Comparison of ENCODE assay signal across 13 cellular contexts in the genomic region with DNA sequence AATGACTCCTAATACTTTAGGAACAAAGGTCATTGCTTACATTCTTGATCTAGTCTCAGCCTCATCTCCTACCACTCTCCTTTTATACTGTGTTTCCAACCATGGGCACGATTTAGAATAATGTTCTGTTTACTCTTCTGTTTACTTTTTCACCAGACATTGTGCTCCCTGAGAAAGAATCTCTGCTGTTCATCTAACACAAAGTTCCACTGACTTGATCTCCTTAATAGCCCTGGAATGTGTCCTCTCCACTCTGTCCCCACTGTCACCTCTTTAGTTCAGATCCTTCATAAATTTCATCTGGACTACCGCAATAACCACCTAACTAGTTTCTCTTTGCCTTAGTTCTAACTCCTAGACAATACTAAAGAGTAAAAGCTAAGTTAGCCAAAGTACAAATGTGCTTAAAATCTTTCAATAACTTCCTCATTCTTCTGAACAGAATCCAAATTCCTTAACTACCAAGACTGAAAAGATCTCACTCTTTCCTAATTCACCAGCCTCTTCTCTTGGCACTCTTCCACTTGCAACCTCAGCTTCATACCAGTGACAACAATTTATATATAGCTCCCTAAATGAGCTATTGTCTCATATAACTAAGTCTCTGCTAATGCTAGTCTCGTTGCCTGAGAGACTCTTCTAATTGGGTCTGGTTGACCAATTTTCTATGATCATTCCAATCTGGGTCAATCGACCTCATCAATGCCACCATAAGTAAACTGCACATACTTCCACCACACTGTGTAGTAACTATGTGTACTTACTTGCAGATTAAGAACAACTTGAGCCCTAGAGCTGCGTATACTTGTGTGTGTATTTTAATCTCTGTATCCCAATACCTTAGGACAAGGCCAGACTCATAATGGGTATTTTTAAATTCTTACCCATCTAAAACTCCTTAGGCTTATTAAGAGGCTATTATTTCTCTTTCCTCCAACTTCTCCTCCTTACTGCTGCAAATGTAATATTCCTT.
DNase-seq lines count a peak whose midpoint lies in the region; ATAC-seq and TF ChIP-seq lines count a peak whose summit lies in the region.
"Had no signal": no experiment of that assay in that cellular context is flagged by ENCODE, and none has a peak within 500 bp of the region (broad histone marks: within the 10 kb centered on the region; RNA-seq: fewer than 3 reads in every experiment).

No MANE protein-coding gene starts in this region.

- H3K36me3 ChIP-seq in endodermal cell (ENCODE audit: control insufficient read depth, insufficient read depth, low read length) (no peaks in the 10 kb centered on the region), left lung (peaks cover 0 to under 1% of the 10 kb centered on the region in 2 donors), colonic mucosa (no peaks in the 10 kb centered on the region)

- H3K9ac ChIP-seq in endodermal cell (ENCODE audit: extremely low read depth, low read length, poor library complexity, severe bottlenecking) = no peak overlapping the region
- H3K9ac ChIP-seq in colonic mucosa (ENCODE audit: low read depth in 2 of 2, low read length in 2 of 2) = no peak overlapping the region

- DNase-seq in AG09309 (ENCODE audit: low read depth) (peak; percentile 84), M059J (ENCODE audit: low read depth) (peak; percentile 79), endodermal cell (no peak), left lung (no peak), NCI-H345 treated with DMSO at 0.1 percent for 48 hours (lab: John Stamatoyannopoulos, UW; ENCODE audit: unreplicated experiment) (no peak), DMS153 (lab: John Stamatoyannopoulos, UW) (no peak), colonic mucosa (no peak)
- DNase-seq: Calu3, NCI-H2029 had no signal

- H3K9me3 ChIP-seq in endodermal cell (ENCODE audit: control insufficient read depth, low read length) (no peaks in the 10 kb centered on the region), left lung (no peaks in the 10 kb centered on the region), colonic mucosa (no peaks in the 10 kb centered on the region)

- intact Hi-C loops in left lung (cut with DNase I) = no loop called here
- intact Hi-C loops in colonic mucosa (cut with DNase I) = no loop called here

- TF ChIP-seq CTCF in AG09309 (IDR thresholded peaks at IDR 0.05; ENCODE audit: control insufficient read depth, insufficient read depth, low read depth, low read length, missing control alignments) (no peak), endodermal cell (conservative IDR thresholded peaks at IDR 0.05) (no peak), left lung (IDR thresholded peaks at IDR 0.05) (no peak), colonic mucosa (IDR thresholded peaks at IDR 0.05) (no peak)

- no peak overlapping the region for H3K4me3 Mint-ChIP-seq in endodermal cell
- H3K4me3 Mint-ChIP-seq: activated naive CD8-positive, alpha-beta T cell had no signal

- H3K27ac ChIP-seq in endodermal cell (ENCODE audit: low read depth, low read length) (no peak overlapping the region), left lung (no peak overlapping the region), colonic mucosa (no peak overlapping the region)

- no peaks in the 10 kb centered on the region for H3K9me3 Mint-ChIP-seq in endodermal cell

- 84 to 92% methylated on average over 4 to 5 of the region's 5 CpGs for WGBS in endodermal cell (ENCODE audit: insufficient coverage in 1 of 2, insufficient read length in 1 of 2), 2 experiments

- no peak overlapping the region for H3K4me3 ChIP-seq in AG09309 (ENCODE audit: control insufficient read depth, low read depth, low read length)
- H3K4me3 ChIP-seq in endodermal cell (ENCODE audit: low read length) = peak overlapping the region; percentile 30
- no peak overlapping the region for H3K4me3 ChIP-seq in left lung
- H3K4me3 ChIP-seq in colonic mucosa = no peak overlapping the region
- H3K4me3 ChIP-seq: lung had no signal

- H3K4me1 ChIP-seq in endodermal cell (ENCODE audit: control insufficient read depth, insufficient read depth, low read length) (peaks cover 3% of the 10 kb centered on the region), left lung (peaks cover 3 to 6% of the 10 kb centered on the region in 2 donors), colonic mucosa (no peaks in the 10 kb centered on the region)

- H3K27me3 Mint-ChIP-seq in endodermal cell (ENCODE audit: insufficient read depth) = no peaks in the 10 kb centered on the region
- H3K27me3 Mint-ChIP-seq: activated naive CD8-positive, alpha-beta T cell had no signal

- peaks cover 7% of the 10 kb centered on the region for H3K4me1 Mint-ChIP-seq in endodermal cell

- no peak overlapping the region for H3K27ac Mint-ChIP-seq in endodermal cell
- H3K27ac Mint-ChIP-seq: activated naive CD8-positive, alpha-beta T cell had no signal

- no peaks in the 10 kb centered on the region for H3K27me3 ChIP-seq in endodermal cell (ENCODE audit: control insufficient read depth, insufficient read depth, low read length, poor library complexity, severe bottlenecking)
- H3K27me3 ChIP-seq in left lung = no peaks in the 10 kb centered on the region
- no peaks in the 10 kb centered on the region for H3K27me3 ChIP-seq in colonic mucosa

- ATAC-seq in left lung (peak; percentile 63), GM21360 (IDR thresholded peaks at IDR 0.05; ENCODE audit: unreplicated experiment) (no peak)
- ATAC-seq: activated CD4-positive, CD25-positive, alpha-beta regulatory T cell treated with anti-CD3 and anti-CD28 coated beads, Interleukin-2, amount 50 U/mL, for 24 hours had no signal

- peaks cover 3% of the 10 kb centered on the region for H3K36me3 Mint-ChIP-seq in endodermal cell (ENCODE audit: low read depth)

Comparison
In these comparisons a context has a peak if more than half of its experiments do, and no peak if none do; other contexts are left out.
1. DNase-seq: peak in AG09309 (single experiment) and M059J (single experiment); none in endodermal cell (single experiment), left lung (0 of 2), NCI-H345 treated with DMSO at 0.1 percent for 48 hours (single experiment), DMS153 (single experiment) and colonic mucosa (single experiment).